Comparison of ENCODE assay signal across 1 cellular context in the genomic region with DNA sequence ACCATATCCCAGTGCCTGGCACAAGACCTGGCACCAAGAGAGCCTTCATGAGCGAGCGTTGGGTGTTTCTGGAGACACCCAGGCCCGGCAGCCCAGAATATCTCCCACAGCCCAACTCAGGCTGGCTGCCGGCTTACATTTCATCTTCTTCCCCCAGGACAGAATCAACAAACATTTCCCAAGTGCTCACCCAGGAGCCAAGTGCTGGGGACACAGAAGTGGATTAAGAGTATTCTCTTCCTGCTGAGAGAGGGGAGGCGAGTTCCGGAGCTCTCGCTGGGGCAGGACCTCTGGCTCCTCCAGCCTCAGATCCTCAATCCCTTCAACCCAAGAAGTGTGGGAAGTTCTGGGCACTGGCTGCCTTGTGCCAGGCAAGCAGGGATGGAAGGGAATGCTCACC.
TF ChIP-seq lines count a peak whose summit lies in the region.

No MANE protein-coding gene starts in this region.

TF ChIP-seq in SK-N-SH treated with all-trans-retinoic acid at 6 μM for 48 hours, 23 proteins besides CTCF, POLR2A, EP300 and RAD21:
- TF ChIP-seq ZFP30 (CRISPR knock-in tag; IDR thresholded peaks at IDR 0.05) (no peak), ARNTL (CRISPR knock-in tag; IDR thresholded peaks at IDR 0.05; ENCODE audit: borderline replicate concordance, low read depth) (no peak), PPARA (CRISPR knock-in tag; IDR thresholded peaks at IDR 0.05; ENCODE audit: borderline replicate concordance) (no peak), CSRNP3 (CRISPR knock-in tag; IDR thresholded peaks at IDR 0.05) (no peak), OSR1 (CRISPR knock-in tag; IDR thresholded peaks at IDR 0.05) (no peak), TCF4 (CRISPR knock-in tag; IDR thresholded peaks at IDR 0.05; ENCODE audit: borderline replicate concordance) (no peak), ZNF70 (CRISPR knock-in tag; IDR thresholded peaks at IDR 0.05) (no peak), ZNF565 (CRISPR knock-in tag; conservative IDR thresholded peaks at IDR 0.05; ENCODE audit: low read depth) (no peak), ISL1 (CRISPR knock-in tag; IDR thresholded peaks at IDR 0.05) (no peak), POU6F1 (CRISPR knock-in tag; IDR thresholded peaks at IDR 0.05; ENCODE audit: borderline replicate concordance, low read depth) (no peak), SNAI2 (CRISPR knock-in tag; IDR thresholded peaks at IDR 0.05) (no peak), GLIS3 (CRISPR knock-in tag; IDR thresholded peaks at IDR 0.05) (no peak)
- TF ChIP-seq, protein P1, sequence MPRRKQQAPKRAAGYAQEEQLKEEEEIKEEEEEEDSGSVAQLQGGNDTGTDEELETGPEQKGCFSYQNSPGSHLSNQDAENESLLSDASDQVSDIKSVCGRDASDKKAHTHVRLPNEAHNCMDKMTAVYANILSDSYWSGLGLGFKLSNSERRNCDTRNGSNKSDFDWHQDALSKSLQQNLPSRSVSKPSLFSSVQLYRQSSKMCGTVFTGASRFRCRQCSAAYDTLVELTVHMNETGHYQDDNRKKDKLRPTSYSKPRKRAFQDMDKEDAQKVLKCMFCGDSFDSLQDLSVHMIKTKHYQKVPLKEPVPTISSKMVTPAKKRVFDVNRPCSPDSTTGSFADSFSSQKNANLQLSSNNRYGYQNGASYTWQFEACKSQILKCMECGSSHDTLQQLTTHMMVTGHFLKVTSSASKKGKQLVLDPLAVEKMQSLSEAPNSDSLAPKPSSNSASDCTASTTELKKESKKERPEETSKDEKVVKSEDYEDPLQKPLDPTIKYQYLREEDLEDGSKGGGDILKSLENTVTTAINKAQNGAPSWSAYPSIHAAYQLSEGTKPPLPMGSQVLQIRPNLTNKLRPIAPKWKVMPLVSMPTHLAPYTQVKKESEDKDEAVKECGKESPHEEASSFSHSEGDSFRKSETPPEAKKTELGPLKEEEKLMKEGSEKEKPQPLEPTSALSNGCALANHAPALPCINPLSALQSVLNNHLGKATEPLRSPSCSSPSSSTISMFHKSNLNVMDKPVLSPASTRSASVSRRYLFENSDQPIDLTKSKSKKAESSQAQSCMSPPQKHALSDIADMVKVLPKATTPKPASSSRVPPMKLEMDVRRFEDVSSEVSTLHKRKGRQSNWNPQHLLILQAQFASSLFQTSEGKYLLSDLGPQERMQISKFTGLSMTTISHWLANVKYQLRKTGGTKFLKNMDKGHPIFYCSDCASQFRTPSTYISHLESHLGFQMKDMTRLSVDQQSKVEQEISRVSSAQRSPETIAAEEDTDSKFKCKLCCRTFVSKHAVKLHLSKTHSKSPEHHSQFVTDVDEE (CRISPR knock-in tag; IDR thresholded peaks at IDR 0.05): no peak
